ENCODE assay signal across 10 cellular contexts in genomic region chrX:134908235-134908834, GRCh38. TPM values are rescaled to one million over a fixed set of nuclear protein-coding genes. Genes with fewer than 3 reads are reported as not detected.
DNase-seq lines count a peak whose midpoint lies in the region; ATAC-seq and TF ChIP-seq lines count a peak whose summit lies in the region.
"Had no signal": no experiment of that assay in that cellular context is flagged by ENCODE, and none has a peak within 500 bp of the region (broad histone marks: within the 10 kb centered on the region; RNA-seq: fewer than 3 reads in every experiment).

No MANE protein-coding gene starts in this region.

- H3K27ac Mint-ChIP-seq in activated naive CD4-positive, alpha-beta T cell treated with anti-CD3 and anti-CD28 coated beads, Interleukin-2, amount 50 U/mL, for 72 hours: peak overlapping the region in 1 of 2 donors; percentile 70
- H3K27ac Mint-ChIP-seq in stimulated activated effector memory CD8-positive, alpha-beta T cell treated with anti-CD3 and anti-CD28 coated beads, Interleukin-12 subunit alpha, Interleukin-12 subunit beta, amount 100 ng/mL, for 72 hours: peak overlapping the region; percentile 48
- no peak overlapping the region for H3K27ac Mint-ChIP-seq in progenitor cell of endocrine pancreas
- no peak overlapping the region for H3K27ac Mint-ChIP-seq in effector memory CD8-positive, alpha-beta T cell

- ATAC-seq in activated naive CD4-positive, alpha-beta T cell treated with anti-CD3 and anti-CD28 coated beads, Interleukin-2, amount 50 U/mL, for 72 hours: peak; percentile 33 to 75
- no peak for ATAC-seq in stimulated activated effector memory CD8-positive, alpha-beta T cell treated with anti-CD3 and anti-CD28 coated beads, Interleukin-12 subunit alpha, Interleukin-12 subunit beta, amount 100 ng/mL, for 72 hours
- no peak for ATAC-seq in effector memory CD8-positive, alpha-beta T cell (replicated peaks)

- TF ChIP-seq CTCF in progenitor cell of endocrine pancreas (IDR thresholded peaks at IDR 0.05; ENCODE audit: unreplicated experiment): no peak

- H3K27me3 Mint-ChIP-seq in progenitor cell of endocrine pancreas: no peaks in the 10 kb centered on the region
- no peaks in the 10 kb centered on the region for H3K27me3 Mint-ChIP-seq in effector memory CD8-positive, alpha-beta T cell

- no peaks in the 10 kb centered on the region for H3K4me1 Mint-ChIP-seq in stimulated activated effector memory CD8-positive, alpha-beta T cell treated with anti-CD3 and anti-CD28 coated beads, Interleukin-12 subunit alpha, Interleukin-12 subunit beta, amount 100 ng/mL, for 72 hours
- peaks cover 2% of the 10 kb centered on the region for H3K4me1 Mint-ChIP-seq in progenitor cell of endocrine pancreas (ENCODE audit: low read depth)
- peaks cover 0 to 4% of the 10 kb centered on the region in 2 donors for H3K4me1 Mint-ChIP-seq in effector memory CD8-positive, alpha-beta T cell (ENCODE audit: low read depth in 2 of 2)

- no peaks in the 10 kb centered on the region for H3K36me3 Mint-ChIP-seq in activated naive CD4-positive, alpha-beta T cell treated with anti-CD3 and anti-CD28 coated beads, Interleukin-2, amount 50 U/mL, for 72 hours
- peaks cover 5% of the 10 kb centered on the region for H3K36me3 Mint-ChIP-seq in stimulated activated effector memory CD8-positive, alpha-beta T cell treated with anti-CD3 and anti-CD28 coated beads, Interleukin-12 subunit alpha, Interleukin-12 subunit beta, amount 100 ng/mL, for 72 hours
- H3K36me3 Mint-ChIP-seq in progenitor cell of endocrine pancreas (ENCODE audit: insufficient read depth): peaks cover 9% of the 10 kb centered on the region
- H3K36me3 Mint-ChIP-seq in effector memory CD8-positive, alpha-beta T cell (ENCODE audit: insufficient read depth): peaks cover 3% of the 10 kb centered on the region

- no peak overlapping the region for H3K4me3 Mint-ChIP-seq in stimulated activated effector memory CD8-positive, alpha-beta T cell treated with anti-CD3 and anti-CD28 coated beads, Interleukin-12 subunit alpha, Interleukin-12 subunit beta, amount 100 ng/mL, for 72 hours
- no peak overlapping the region for H3K4me3 Mint-ChIP-seq in progenitor cell of endocrine pancreas (ENCODE audit: low read depth)
- no peak overlapping the region for H3K4me3 Mint-ChIP-seq in effector memory CD8-positive, alpha-beta T cell

- no peaks in the 10 kb centered on the region for H3K9me3 Mint-ChIP-seq in activated naive CD4-positive, alpha-beta T cell treated with anti-CD3 and anti-CD28 coated beads, Interleukin-2, amount 50 U/mL, for 72 hours
- no peaks in the 10 kb centered on the region for H3K9me3 Mint-ChIP-seq in stimulated activated effector memory CD8-positive, alpha-beta T cell treated with anti-CD3 and anti-CD28 coated beads, Interleukin-12 subunit alpha, Interleukin-12 subunit beta, amount 100 ng/mL, for 72 hours
- peaks cover 6% of the 10 kb centered on the region for H3K9me3 Mint-ChIP-seq in progenitor cell of endocrine pancreas (ENCODE audit: low read depth)
- no peaks in the 10 kb centered on the region for H3K9me3 Mint-ChIP-seq in effector memory CD8-positive, alpha-beta T cell

- no peak for DNase-seq in activated naive CD4-positive, alpha-beta T cell treated with anti-CD3 and anti-CD28 coated beads, Interleukin-2, amount 50 U/mL, for 72 hours (ENCODE audit: low spot score in 2 of 2)
- no peak for DNase-seq in activated naive CD4-positive, alpha-beta T cell treated with Interleukin-2 at 50 U/mL for 16 hours
- DNase-seq in NCI-H446 (lab: John Stamatoyannopoulos, UW) (peak; percentile 21 to 42), progenitor cell of endocrine pancreas (ENCODE audit: low spot score, unreplicated experiment) (no peak), T-helper 9 cell (no peak)
- peak; percentile 20 for DNase-seq in central memory CD4-positive, alpha-beta T cell
- no peak for DNase-seq in stimulated activated effector memory CD8-positive, alpha-beta T cell treated with anti-CD3 and anti-CD28 coated beads, Interleukin-12 subunit alpha, Interleukin-12 subunit beta, amount 100 ng/mL, for 72 hours (ENCODE audit: low spot score in 2 of 2)
- DNase-seq in effector memory CD8-positive, alpha-beta T cell: no peak
- DNase-seq: left ventricle myocardium inferior; stimulated activated CD4-positive, alpha-beta T cell treated with anti-CD3 and anti-CD28 coated beads, Interleukin-2, amount 100 ng/mL, for 48 hours had no signal

RNA-seq across cellular contexts. Expression of gene MOSPD1, which starts 6.7 kb away (rescaled TPM):
- 10 to 100 TPM in 1 of 2 donors, 1 to 10 TPM in 1; 8.1 to 12.2 TPM for total RNA-seq in activated naive CD4-positive, alpha-beta T cell treated with anti-CD3 and anti-CD28 coated beads, Interleukin-2, amount 50 U/mL, for 72 hours
- total RNA-seq in progenitor cell of endocrine pancreas: 16.2 and 18.8 TPM in 2 replicates

Comparison
In these comparisons a context has a peak if more than half of its experiments do, and no peak if none do; other contexts are left out.
1. ATAC-seq: peak in activated naive CD4-positive, alpha-beta T cell treated with anti-CD3 and anti-CD28 coated beads, Interleukin-2, amount 50 U/mL, for 72 hours (2 of 2); none in stimulated activated effector memory CD8-positive, alpha-beta T cell treated with anti-CD3 and anti-CD28 coated beads, Interleukin-12 subunit alpha, Interleukin-12 subunit beta, amount 100 ng/mL, for 72 hours (single experiment) and effector memory CD8-positive, alpha-beta T cell (single experiment).
2. DNase-seq: peak in NCI-H446 (2 of 2) and central memory CD4-positive, alpha-beta T cell (single experiment); none in activated naive CD4-positive, alpha-beta T cell treated with anti-CD3 and anti-CD28 coated beads, Interleukin-2, amount 50 U/mL, for 72 hours (0 of 2), activated naive CD4-positive, alpha-beta T cell treated with Interleukin-2 at 50 U/mL for 16 hours (single experiment), stimulated activated effector memory CD8-positive, alpha-beta T cell treated with anti-CD3 and anti-CD28 coated beads, Interleukin-12 subunit alpha, Interleukin-12 subunit beta, amount 100 ng/mL, for 72 hours (0 of 2), progenitor cell of endocrine pancreas (single experiment), effector memory CD8-positive, alpha-beta T cell (0 of 3) and T-helper 9 cell (single experiment).